ENCODE assay signal across 9 cellular contexts in the genomic region with DNA sequence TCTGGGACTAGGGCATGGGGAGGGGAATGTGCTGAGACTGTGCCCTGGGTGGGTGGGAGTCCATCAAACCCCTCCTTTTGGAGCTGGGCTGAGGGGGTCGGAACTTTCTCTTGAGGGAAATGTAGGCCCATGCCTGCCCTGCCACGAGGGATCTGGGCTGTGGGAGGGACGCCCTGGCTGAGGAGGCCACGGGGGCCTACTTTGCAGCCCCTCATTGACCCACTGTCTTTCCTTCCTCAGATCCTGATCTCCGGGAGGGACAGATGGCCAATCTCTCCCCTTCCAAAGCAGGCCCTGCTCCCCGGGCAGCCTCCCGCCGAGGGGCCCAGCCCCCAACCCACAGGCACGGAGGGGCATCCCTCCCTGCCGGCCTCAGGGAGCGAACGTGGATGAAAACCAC. TPM values are rescaled to one million over a fixed set of nuclear protein-coding genes. Genes with fewer than 3 reads are reported as not detected.
DNase-seq lines count a peak whose midpoint lies in the region; ATAC-seq and TF ChIP-seq lines count a peak whose summit lies in the region.
"Had no signal": no experiment of that assay in that cellular context is flagged by ENCODE, and none has a peak within 500 bp of the region (broad histone marks: within the 10 kb centered on the region; RNA-seq: fewer than 3 reads in every experiment).

No MANE protein-coding gene starts in this region.

- 81 to 84% methylated on average over 6 to 9 of the region's 12 CpGs for WGBS in esophagus squamous epithelium, 2 donors
- WGBS in urinary bladder = 37% methylated on average over 12 of the region's 12 CpGs

- POLR2A ChIA-PET in MCF 10A (lab: Yijun Ruan, JAX) = no interaction called here
- POLR2A ChIA-PET in activated CD4-positive, alpha-beta T cell treated with anti-CD3 and anti-CD28 coated beads, Interleukin-2, amount 10 ng/mL, durations not matched to agents 7 days and 5 days (lab: Charles Lee) = no interaction called here

- DNase-seq in breast epithelium (ENCODE audit: low spot score in 2 of 2) (no peak), MCF 10A (ENCODE audit: unreplicated experiment) (no peak), esophagus squamous epithelium (lab: John Stamatoyannopoulos, UW) (no peak), neural crest cell (ENCODE audit: low read depth, low spot score) (no peak), H4 (ENCODE audit: low spot score) (no peak), mucosa of descending colon (no peak)
- no peak for DNase-seq in activated CD4-positive, alpha-beta T cell treated with anti-CD3 and anti-CD28 coated beads, Interleukin-2, amount 10 ng/mL, durations not matched to agents 7 days and 5 days

- H3K4me3 ChIP-seq in breast epithelium (no peak overlapping the region), esophagus squamous epithelium (no peak overlapping the region), urinary bladder (ENCODE audit: low read depth, low read length) (no peak overlapping the region), mucosa of descending colon (no peak overlapping the region)

- no peaks in the 10 kb centered on the region for H3K9me3 Mint-ChIP-seq in MCF 10A (ENCODE audit: unreplicated experiment)
- no peaks in the 10 kb centered on the region for H3K9me3 Mint-ChIP-seq in neural crest cell
- H3K9me3 Mint-ChIP-seq in activated CD4-positive, alpha-beta T cell treated with anti-CD3 and anti-CD28 coated beads, Interleukin-2, amount 10 ng/mL, durations not matched to agents 7 days and 5 days = no peaks in the 10 kb centered on the region
- H3K9me3 Mint-ChIP-seq: stimulated activated naive CD8-positive, alpha-beta T cell treated with anti-CD3 and anti-CD28 coated beads, Interleukin-15, Interleukin-2, amounts not matched to agents 100 ng/mL and 50 ng/mL, for 24 hours had no signal

- CTCF ChIA-PET in MCF 10A (lab: Yijun Ruan, JAX) = interaction anchor here (0.6 to 1.0 kb wide), 4 partner anchors 16 to 510 kb away, joined by 3 to 5 read pairs (median 3); no protein-coding TSS in a partner anchor
- CTCF ChIA-PET in activated CD4-positive, alpha-beta T cell treated with anti-CD3 and anti-CD28 coated beads, Interleukin-2, amount 10 ng/mL, durations not matched to agents 7 days and 5 days (lab: Charles Lee) = interaction anchor here (0.9 to 4.2 kb wide), 18 partner anchors 9 to 378 kb away, joined by 3 to 37 read pairs (median 5); no protein-coding TSS in a partner anchor

- H3K36me3 Mint-ChIP-seq in MCF 10A (ENCODE audit: insufficient read depth, unreplicated experiment) (peaks cover 5% of the 10 kb centered on the region), neural crest cell (ENCODE audit: low read depth) (no peaks in the 10 kb centered on the region)
- H3K36me3 Mint-ChIP-seq in activated CD4-positive, alpha-beta T cell treated with anti-CD3 and anti-CD28 coated beads, Interleukin-2, amount 10 ng/mL, durations not matched to agents 7 days and 5 days (ENCODE audit: low read depth) = no peaks in the 10 kb centered on the region

- H3K4me1 Mint-ChIP-seq in MCF 10A (ENCODE audit: insufficient read depth, unreplicated experiment) (peaks cover 12% of the 10 kb centered on the region), neural crest cell (peaks cover 8% of the 10 kb centered on the region)
- peaks cover 17% of the 10 kb centered on the region for H3K4me1 Mint-ChIP-seq in activated CD4-positive, alpha-beta T cell treated with anti-CD3 and anti-CD28 coated beads, Interleukin-2, amount 10 ng/mL, durations not matched to agents 7 days and 5 days

- TF ChIP-seq POLR2A in breast epithelium (IDR thresholded peaks at IDR 0.05) (no peak), esophagus squamous epithelium (IDR thresholded peaks at IDR 0.05) (no peak)

- no peaks in the 10 kb centered on the region for H3K36me3 ChIP-seq in breast epithelium
- peaks cover 0 to 25% (median 0%) of the 10 kb centered on the region in 3 donors for H3K36me3 ChIP-seq in esophagus squamous epithelium
- no peaks in the 10 kb centered on the region for H3K36me3 ChIP-seq in urinary bladder (ENCODE audit: insufficient read depth)
- no peaks in the 10 kb centered on the region for H3K36me3 ChIP-seq in mucosa of descending colon (ENCODE audit: low read depth)

- BruUV-seq in MCF 10A (replicated peaks; lab: Mats Ljungman, UMichigan) = no TSS peak

- H3K27ac Mint-ChIP-seq in MCF 10A (ENCODE audit: low read depth, unreplicated experiment) (no peak overlapping the region), neural crest cell (ENCODE audit: unreplicated experiment) (peak overlapping the region; percentile 89)
- H3K27ac Mint-ChIP-seq in activated CD4-positive, alpha-beta T cell treated with anti-CD3 and anti-CD28 coated beads, Interleukin-2, amount 10 ng/mL, durations not matched to agents 7 days and 5 days = no peak overlapping the region
- H3K27ac Mint-ChIP-seq: stimulated activated naive CD8-positive, alpha-beta T cell treated with anti-CD3 and anti-CD28 coated beads, Interleukin-15, Interleukin-2, amounts not matched to agents 100 ng/mL and 50 ng/mL, for 24 hours had no signal

- H3K4me3 Mint-ChIP-seq in MCF 10A (ENCODE audit: unreplicated experiment) (no peak overlapping the region), neural crest cell (no peak overlapping the region)
- H3K4me3 Mint-ChIP-seq in activated CD4-positive, alpha-beta T cell treated with anti-CD3 and anti-CD28 coated beads, Interleukin-2, amount 10 ng/mL, durations not matched to agents 7 days and 5 days = no peak overlapping the region
- H3K4me3 Mint-ChIP-seq: stimulated activated naive CD8-positive, alpha-beta T cell treated with anti-CD3 and anti-CD28 coated beads, Interleukin-15, Interleukin-2, amounts not matched to agents 100 ng/mL and 50 ng/mL, for 24 hours had no signal

- no peak for ATAC-seq in mucosa of descending colon

- TF ChIP-seq CTCF in breast epithelium (IDR thresholded peaks at IDR 0.05) (no peak), MCF 10A (IDR thresholded peaks at IDR 0.05; ENCODE audit: unreplicated experiment) (no peak), esophagus squamous epithelium (IDR thresholded peaks at IDR 0.05) (no peak), neural crest cell (conservative IDR thresholded peaks at IDR 0.05) (no peak), mucosa of descending colon (IDR thresholded peaks at IDR 0.05) (no peak)

- H3K27me3 Mint-ChIP-seq in MCF 10A (ENCODE audit: insufficient read depth, unreplicated experiment) (no peaks in the 10 kb centered on the region), neural crest cell (ENCODE audit: low read depth) (no peaks in the 10 kb centered on the region)
- no peaks in the 10 kb centered on the region for H3K27me3 Mint-ChIP-seq in activated CD4-positive, alpha-beta T cell treated with anti-CD3 and anti-CD28 coated beads, Interleukin-2, amount 10 ng/mL, durations not matched to agents 7 days and 5 days
- H3K27me3 Mint-ChIP-seq: stimulated activated naive CD8-positive, alpha-beta T cell treated with anti-CD3 and anti-CD28 coated beads, Interleukin-15, Interleukin-2, amounts not matched to agents 100 ng/mL and 50 ng/mL, for 24 hours had no signal

- H3K27ac ChIP-seq in breast epithelium = peak overlapping the region; percentile 91 to 99
- H3K27ac ChIP-seq in esophagus squamous epithelium = peak overlapping the region; percentile 75 to 98 (median 89)
- H3K27ac ChIP-seq in urinary bladder (ENCODE audit: low read depth) = peak overlapping the region; percentile 96

- intact Hi-C loops in breast epithelium (cut with DNase I; ENCODE audit: low total_unique reads) (no loop called here), MCF 10A (cut with micrococcal nuclease) (loop anchor here (1.0 kb wide), 1 partner anchor 13 kb away; no protein-coding TSS in a partner anchor), esophagus squamous epithelium (cut with DNase I) (no loop called here), mucosa of descending colon (cut with DNase I, micrococcal nuclease) (no loop called here)

- H3K4me1 ChIP-seq in breast epithelium (peaks cover 7 to 12% of the 10 kb centered on the region in 2 donors), esophagus squamous epithelium (peaks cover 10 to 43% (median 22%) of the 10 kb centered on the region in 3 donors), urinary bladder (ENCODE audit: insufficient read depth) (no peaks in the 10 kb centered on the region), mucosa of descending colon (ENCODE audit: low read depth) (peaks cover 15% of the 10 kb centered on the region)

- H3K27me3 ChIP-seq in breast epithelium (no peaks in the 10 kb centered on the region), esophagus squamous epithelium (no peaks in the 10 kb centered on the region)

- H3K9me3 ChIP-seq in breast epithelium (no peaks in the 10 kb centered on the region), esophagus squamous epithelium (no peaks in the 10 kb centered on the region), mucosa of descending colon (no peaks in the 10 kb centered on the region)

RNA-seq across cellular contexts. Expression of gene LOXL1, which starts 25.3 kb away (rescaled TPM):
- total RNA-seq in breast epithelium (10 to 100 TPM in 2 of 3 donors, 1 to 10 TPM in 1; 5.6 to 11.3 (median 10.8) TPM), MCF 10A (2022) (4.7 and 4.9 TPM in 2 replicates), esophagus squamous epithelium (1 to 10 TPM; 4.3 to 7.7 (median 6.3) TPM), neural crest cell (17.3 and 19.9 TPM in 2 replicates), urinary bladder (56.2 TPM), mucosa of descending colon (1 to 10 TPM in 2 of 3 donors, under 1 TPM in 1; 0.87 to 7.9 (median 5.1) TPM)
- polyA plus RNA-seq in urinary bladder = 57.9 TPM
- 1 to 10 TPM; 3.4 to 3.5 TPM for total RNA-seq in activated CD4-positive, alpha-beta T cell treated with anti-CD3 and anti-CD28 coated beads, Interleukin-2, amount 10 ng/mL, durations not matched to agents 7 days and 5 days
- total RNA-seq in H4 (2014; rRNA removed; shearing (Covaris generic)) = 53.2 and 104 TPM in 2 replicates

RNA-seq across cellular contexts. Expression of gene STOML1, which starts 40.5 kb away (rescaled TPM):
- total RNA-seq in breast epithelium = 10 to 100 TPM in 1 of 3 donors, 1 to 10 TPM in 2; 8.5 to 10.7 (median 9.7) TPM
- total RNA-seq in MCF 10A (2022) = 12.0 and 17.6 TPM in 2 replicates
- 10 to 100 TPM in 2 of 4 donors, 1 to 10 TPM in 2; 8.3 to 14.8 (median 11.1) TPM for total RNA-seq in esophagus squamous epithelium
- 8.7 and 9.7 TPM in 2 replicates for total RNA-seq in neural crest cell
- total RNA-seq in urinary bladder = 8.4 TPM
- 25.5 TPM for polyA plus RNA-seq in urinary bladder
- 10 to 100 TPM; 12.0 to 12.8 TPM for total RNA-seq in activated CD4-positive, alpha-beta T cell treated with anti-CD3 and anti-CD28 coated beads, Interleukin-2, amount 10 ng/mL, durations not matched to agents 7 days and 5 days
- 5.2 and 6.7 TPM in 2 replicates for total RNA-seq in H4 (2014; rRNA removed; shearing (Covaris generic))
- 10 to 100 TPM; 11.5 to 13.4 (median 12.4) TPM for total RNA-seq in mucosa of descending colon

RNA-seq across cellular contexts. Expression of gene PML, which starts 42.9 kb away (rescaled TPM):
- total RNA-seq in breast epithelium = 100 to 1,000 TPM in 1 of 3 donors, 10 to 100 TPM in 2; 37.8 to 103 (median 49.8) TPM
- 33.4 and 33.9 TPM in 2 replicates for total RNA-seq in MCF 10A (2022)
- 10 to 100 TPM; 34.0 to 52.3 (median 44.5) TPM for total RNA-seq in esophagus squamous epithelium
- total RNA-seq in neural crest cell = 30.6 and 38.0 TPM in 2 replicates
- total RNA-seq in urinary bladder = 22.3 TPM
- 36.5 TPM for polyA plus RNA-seq in urinary bladder
- total RNA-seq in activated CD4-positive, alpha-beta T cell treated with anti-CD3 and anti-CD28 coated beads, Interleukin-2, amount 10 ng/mL, durations not matched to agents 7 days and 5 days = 100 to 1,000 TPM; 118 to 122 TPM
- total RNA-seq in H4 (2014; rRNA removed; shearing (Covaris generic)) = 19.0 and 20.0 TPM in 2 replicates
- total RNA-seq in mucosa of descending colon = 10 to 100 TPM; 27.6 to 52.2 (median 35.6) TPM
